Comparison of ENCODE assay signal across 23 cellular contexts in the genomic region with DNA sequence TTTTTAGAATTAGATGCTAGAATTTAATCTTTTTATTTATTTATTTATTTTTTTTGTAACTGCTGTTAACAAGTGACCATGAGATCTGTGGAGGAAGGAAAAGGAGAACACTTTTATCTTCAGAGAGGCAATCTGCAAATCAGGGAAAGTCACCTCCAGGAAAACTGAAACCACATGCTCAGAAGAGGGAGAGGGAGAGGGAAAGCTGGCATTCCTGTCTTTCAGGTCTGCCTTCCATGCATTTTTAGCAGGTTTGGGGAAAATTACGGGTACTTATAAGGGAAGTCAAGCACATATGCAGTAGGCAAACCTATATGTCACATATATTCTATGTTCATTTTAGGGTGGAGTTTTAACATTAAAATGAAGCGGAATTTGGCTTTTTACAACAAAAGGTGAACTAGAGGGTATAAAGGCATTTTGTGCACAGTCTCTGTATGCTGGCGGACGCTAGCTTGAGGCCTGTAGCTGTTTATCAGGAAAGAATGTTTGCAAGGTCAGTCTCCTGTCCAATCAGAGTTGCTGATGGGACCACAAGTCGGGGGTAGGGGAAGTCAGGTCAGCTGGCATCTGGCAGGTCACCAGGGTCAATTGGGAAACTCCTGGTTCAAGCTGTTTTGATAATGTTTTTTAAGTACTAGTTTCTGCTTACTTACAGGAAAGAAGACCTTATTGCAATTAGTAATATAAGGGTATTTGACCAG.
"Had no signal": no experiment of that assay in that cellular context is flagged by ENCODE, and none has a peak within 500 bp of the region (broad histone marks: within the 10 kb centered on the region; RNA-seq: fewer than 3 reads in every experiment).

No MANE protein-coding gene starts in this region.

- H3K9me3 Mint-ChIP-seq: activated naive CD4-positive, alpha-beta T cell treated with anti-CD3 and anti-CD28 coated beads, Interleukin-2, amount 50 U/mL, for 24 hours had no signal

- H3K9me3 ChIP-seq: breast epithelium, ovary, psoas muscle, transverse colon, uterus had no signal

- H3K4me1 Mint-ChIP-seq: activated CD4-positive, alpha-beta T cell treated with anti-CD3 and anti-CD28 coated beads, Interleukin-2, amount 10 ng/mL, durations not matched to agents 24 days and 14 days; activated naive CD4-positive, alpha-beta T cell treated with anti-CD3 and anti-CD28 coated beads, Interleukin-2, amount 50 U/mL, for 24 hours; activated naive CD8-positive, alpha-beta T cell treated with anti-CD3 and anti-CD28 coated beads, Interleukin-2, amount 50 U/mL, for 24 hours; activated T-helper 17 cell treated with anti-CD3 and anti-CD28 coated beads, Interleukin-2, amount 50 U/mL, for 72 hours; natural killer cell had no signal

- H3K36me3 Mint-ChIP-seq: activated CD4-positive, alpha-beta memory T cell treated with anti-CD3 and anti-CD28 coated beads for 36 hours; activated naive CD4-positive, alpha-beta T cell treated with anti-CD3 and anti-CD28 coated beads, Interleukin-2, amount 50 U/mL, for 24 hours; natural killer cell had no signal

- H3K4me3 Mint-ChIP-seq: activated CD4-positive, alpha-beta memory T cell treated with anti-CD3 and anti-CD28 coated beads for 36 hours; activated CD4-positive, alpha-beta T cell treated with anti-CD3 and anti-CD28 coated beads, Interleukin-2, amount 10 ng/mL, durations not matched to agents 24 days and 14 days; activated naive CD4-positive, alpha-beta T cell treated with anti-CD3 and anti-CD28 coated beads, Interleukin-2, amount 50 U/mL, for 24 hours; activated naive CD8-positive, alpha-beta T cell treated with anti-CD3 and anti-CD28 coated beads, Interleukin-2, amount 50 U/mL, for 24 hours; activated T-helper 17 cell treated with anti-CD3 and anti-CD28 coated beads, Interleukin-2, amount 50 U/mL, for 72 hours; natural killer cell had no signal

- H3K27me3 ChIP-seq: breast epithelium, ovary, transverse colon, uterus had no signal

- H3K27ac Mint-ChIP-seq: activated CD4-positive, alpha-beta memory T cell treated with anti-CD3 and anti-CD28 coated beads for 36 hours; activated CD4-positive, alpha-beta T cell treated with anti-CD3 and anti-CD28 coated beads, Interleukin-2, amount 10 ng/mL, durations not matched to agents 24 days and 14 days; activated naive CD4-positive, alpha-beta T cell treated with anti-CD3 and anti-CD28 coated beads, Interleukin-2, amount 50 U/mL, for 24 hours; activated naive CD8-positive, alpha-beta T cell treated with anti-CD3 and anti-CD28 coated beads, Interleukin-2, amount 50 U/mL, for 24 hours; activated T-helper 17 cell treated with anti-CD3 and anti-CD28 coated beads, Interleukin-2, amount 50 U/mL, for 72 hours; natural killer cell had no signal

- H3K27ac ChIP-seq: breast epithelium, ovary, psoas muscle, transverse colon, uterus, WERI-Rb-1 had no signal

- H3K4me3 ChIP-seq: breast epithelium, ovary, psoas muscle, transverse colon, uterus had no signal

- H3K36me3 ChIP-seq: breast epithelium, ovary, transverse colon, uterus, WERI-Rb-1 had no signal

- DNase-seq: activated CD4-positive, alpha-beta memory T cell treated with anti-CD3 and anti-CD28 coated beads for 36 hours; activated CD4-positive, alpha-beta T cell treated with anti-CD3 and anti-CD28 coated beads, Interleukin-2, amount 10 ng/mL, durations not matched to agents 24 days and 14 days; activated CD4-positive, CD25-positive, alpha-beta regulatory T cell treated with anti-CD3 and anti-CD28 coated beads, Interleukin-2, amount 50 U/mL, for 72 hours; activated CD8-positive, alpha-beta memory T cell treated with anti-CD3 and anti-CD28 coated beads, Interleukin-2, amount 50 U/mL, for 4 hours; activated naive CD8-positive, alpha-beta T cell treated with anti-CD3 and anti-CD28 coated beads, Interleukin-2, amount 50 U/mL, for 24 hours; activated T-cell treated with anti-CD3 and anti-CD28 coated beads, Interleukin-2, amount 50 U/mL, for 1 hour; amygdala; central memory CD4-positive, alpha-beta T cell; foreskin fibroblast; head of caudate nucleus; hippocampal formation; left cardiac atrium; natural killer cell; ovary; psoas muscle; stimulated activated CD4-positive, alpha-beta T cell treated with anti-CD3 and anti-CD28 coated beads, Interleukin-2, amount 100 ng/mL, for 48 hours; stimulated activated naive CD4-positive, alpha-beta T cell treated with Interleukin-2 at 50 U/mL for 16 hours; transverse colon; uterus; WERI-Rb-1 had no signal

- H3K4me1 ChIP-seq: breast epithelium, psoas muscle, transverse colon, uterus had no signal

- H3K27me3 Mint-ChIP-seq: activated CD4-positive, alpha-beta memory T cell treated with anti-CD3 and anti-CD28 coated beads for 36 hours; activated CD4-positive, alpha-beta T cell treated with anti-CD3 and anti-CD28 coated beads, Interleukin-2, amount 10 ng/mL, durations not matched to agents 24 days and 14 days; activated naive CD4-positive, alpha-beta T cell treated with anti-CD3 and anti-CD28 coated beads, Interleukin-2, amount 50 U/mL, for 24 hours; activated naive CD8-positive, alpha-beta T cell treated with anti-CD3 and anti-CD28 coated beads, Interleukin-2, amount 50 U/mL, for 24 hours; activated T-helper 17 cell treated with anti-CD3 and anti-CD28 coated beads, Interleukin-2, amount 50 U/mL, for 72 hours had no signal
